ENCODE assay signal across 9 cellular contexts in genomic region chr22:46613606-46613997, GRCh38. TPM values are rescaled to one million over a fixed set of nuclear protein-coding genes. Genes with fewer than 3 reads are reported as not detected.
DNase-seq lines count a peak whose midpoint lies in the region; ATAC-seq, FAIRE-seq and TF ChIP-seq lines count a peak whose summit lies in the region.
"Had no signal": no experiment of that assay in that cellular context is flagged by ENCODE, and none has a peak within 500 bp of the region (broad histone marks: within the 10 kb centered on the region; RNA-seq: fewer than 3 reads in every experiment).

No MANE protein-coding gene starts in this region.

- POLR2A ChIA-PET in CD4-positive, alpha-beta memory T cell (lab: Charles Lee; ENCODE audit: partially characterized antibody), result interaction anchor here (0.6 to 1.5 kb wide), 11 partner anchors 24 to 177 kb away, joined by 3 to 7 read pairs (median 3); no protein-coding TSS in a partner anchor

- peak overlapping the region; percentile 25 for H3K9ac ChIP-seq in HUES6 (ENCODE audit: low read length)

- H3K36me3 Mint-ChIP-seq in CD4-positive, alpha-beta memory T cell, result peaks cover 0 to 5% of the 10 kb centered on the region in 2 donors
- H3K36me3 Mint-ChIP-seq in activated naive CD8-positive, alpha-beta T cell treated with anti-CD3 and anti-CD28 coated beads, Interleukin-2, amount 50 U/mL, for 24 hours (ENCODE audit: low read depth), result no peaks in the 10 kb centered on the region

- H3K4me1 Mint-ChIP-seq in CD4-positive, alpha-beta memory T cell, result peaks cover 18 to 30% (median 25%) of the 10 kb centered on the region in 4 donors
- peaks cover 30% of the 10 kb centered on the region for H3K4me1 Mint-ChIP-seq in activated naive CD8-positive, alpha-beta T cell treated with anti-CD3 and anti-CD28 coated beads, Interleukin-2, amount 50 U/mL, for 24 hours

- no peak for FAIRE-seq in frontal cortex (lab: Jason Lieb, UNC)

- peak overlapping the region; percentile 88 to 94 (median 93) for H3K27ac Mint-ChIP-seq in CD4-positive, alpha-beta memory T cell
- peak overlapping the region; percentile 91 for H3K27ac Mint-ChIP-seq in activated naive CD8-positive, alpha-beta T cell treated with anti-CD3 and anti-CD28 coated beads, Interleukin-2, amount 50 U/mL, for 24 hours

- ATAC-seq in activated naive CD8-positive, alpha-beta T cell treated with anti-CD3 and anti-CD28 coated beads, Interleukin-2, amount 50 U/mL, for 24 hours, result peak; percentile 45
- peak; percentile 4 for ATAC-seq in mucosa of descending colon
- ATAC-seq in HG02885 (IDR thresholded peaks at IDR 0.05; ENCODE audit: poor library complexity, unreplicated experiment), result no peak

- peak overlapping the region; percentile 44 for H3K27ac ChIP-seq in CD4-positive, alpha-beta memory T cell (ENCODE audit: low read depth, low read length)
- no peak overlapping the region for H3K27ac ChIP-seq in HUES6 (ENCODE audit: low read depth, low read length)

- peaks cover 32% of the 10 kb centered on the region for H3K4me1 ChIP-seq in CD4-positive, alpha-beta memory T cell (ENCODE audit: insufficient read depth, low read length)
- H3K4me1 ChIP-seq in HUES6 (ENCODE audit: control insufficient read depth, insufficient read depth, low read length) (peaks cover 19% of the 10 kb centered on the region), mucosa of descending colon (ENCODE audit: low read depth) (peaks cover 45% of the 10 kb centered on the region)

- no peaks in the 10 kb centered on the region for H3K9me3 ChIP-seq in CD4-positive, alpha-beta memory T cell (ENCODE audit: control insufficient read depth in 1 of 2, low read length in 2 of 2)
- H3K9me3 ChIP-seq in HUES6 (ENCODE audit: control insufficient read depth, insufficient read depth, low read depth, low read length) (no peaks in the 10 kb centered on the region; the same call in 1 of the 2 replicates), mucosa of descending colon (no peaks in the 10 kb centered on the region)

- no peak for TF ChIP-seq CTCF in mucosa of descending colon (IDR thresholded peaks at IDR 0.05)

- no peaks in the 10 kb centered on the region for H3K36me3 ChIP-seq in CD4-positive, alpha-beta memory T cell (ENCODE audit: insufficient read depth, low read length)
- H3K36me3 ChIP-seq in HUES6 (ENCODE audit: control insufficient read depth, insufficient read depth, low read length) (no peaks in the 10 kb centered on the region), mucosa of descending colon (ENCODE audit: low read depth) (no peaks in the 10 kb centered on the region)

- CTCF ChIA-PET in CD4-positive, alpha-beta memory T cell (lab: Charles Lee; ENCODE audit: partially characterized antibody), result interaction anchor here (3.6 kb wide), 1 partner anchor 50 kb away, joined by 15 read pairs; no protein-coding TSS in a partner anchor

- no peaks in the 10 kb centered on the region for H3K27me3 Mint-ChIP-seq in CD4-positive, alpha-beta memory T cell
- H3K27me3 Mint-ChIP-seq in activated naive CD8-positive, alpha-beta T cell treated with anti-CD3 and anti-CD28 coated beads, Interleukin-2, amount 50 U/mL, for 24 hours, result peaks cover 2% of the 10 kb centered on the region

- H3K27me3 ChIP-seq in CD4-positive, alpha-beta memory T cell (ENCODE audit: insufficient read depth, low read length), result no peaks in the 10 kb centered on the region
- no peaks in the 10 kb centered on the region for H3K27me3 ChIP-seq in HUES6 (ENCODE audit: control insufficient read depth, insufficient read depth, low read length)

- intact Hi-C loops in CD4-positive, alpha-beta memory T cell (cut with micrococcal nuclease), result no loop called here
- intact Hi-C loops in mucosa of descending colon (cut with DNase I, micrococcal nuclease), result no loop called here

- peak overlapping the region; percentile 86 to 94 (median 90) for H3K4me3 Mint-ChIP-seq in CD4-positive, alpha-beta memory T cell
- H3K4me3 Mint-ChIP-seq in activated naive CD8-positive, alpha-beta T cell treated with anti-CD3 and anti-CD28 coated beads, Interleukin-2, amount 50 U/mL, for 24 hours, result peak overlapping the region; percentile 84

- DNase-seq in CD4-positive, alpha-beta memory T cell, result no peak
- DNase-seq in activated naive CD8-positive, alpha-beta T cell treated with anti-CD3 and anti-CD28 coated beads, Interleukin-2, amount 50 U/mL, for 24 hours, result peak; percentile 50
- peak; percentile 36 to 80 (median 43) for DNase-seq in mucosa of descending colon
- DNase-seq in SIG-M5 (lab: John Stamatoyannopoulos, UW), result no peak
- no peak for DNase-seq in mucosa of gallbladder (ENCODE audit: low spot score)
- no peak for DNase-seq in frontal cortex (ENCODE audit: low spot score in 2 of 2)
- DNase-seq: NCI-H526 treated with DMSO at 0.1 percent for 48 hours had no signal

- H3K9me3 Mint-ChIP-seq in CD4-positive, alpha-beta memory T cell, result no peaks in the 10 kb centered on the region
- H3K9me3 Mint-ChIP-seq in activated naive CD8-positive, alpha-beta T cell treated with anti-CD3 and anti-CD28 coated beads, Interleukin-2, amount 50 U/mL, for 24 hours, result no peaks in the 10 kb centered on the region

- peak overlapping the region; percentile 30 to 58 for H3K4me3 ChIP-seq in CD4-positive, alpha-beta memory T cell (ENCODE audit: low read length in 2 of 2)
- H3K4me3 ChIP-seq in HUES6 (ENCODE audit: low read depth, low read length) (no peak overlapping the region), mucosa of descending colon (no peak overlapping the region)

RNA-seq across cellular contexts. Expression of gene GRAMD4, which starts 6.6 kb away (rescaled TPM):
- total RNA-seq in CD4-positive, alpha-beta memory T cell, result 10 to 100 TPM; 16.1 to 19.6 TPM
- polyA plus RNA-seq in CD4-positive, alpha-beta memory T cell, result 1 to 10 TPM in 1 of 2 donors, under 1 TPM in 1; 0.73 to 7.2 TPM
- total RNA-seq in mucosa of descending colon (100 to 1,000 TPM; 114 to 203 (median 197) TPM), mucosa of gallbladder (142 TPM), frontal cortex (49.7 TPM)

Comparison
In these comparisons a context has a peak if more than half of its experiments do, and no peak if none do; other contexts are left out.
1. DNase-seq: peak in activated naive CD8-positive, alpha-beta T cell treated with anti-CD3 and anti-CD28 coated beads, Interleukin-2, amount 50 U/mL, for 24 hours (single experiment) and mucosa of descending colon (3 of 3); none in CD4-positive, alpha-beta memory T cell (0 of 5), SIG-M5 (single experiment), mucosa of gallbladder (single experiment) and frontal cortex (0 of 2).
2. H3K4me3 ChIP-seq: peak in CD4-positive, alpha-beta memory T cell (2 of 2); none in HUES6 (single experiment) and mucosa of descending colon (single experiment).